1 cellular context compared by ENCODE assay signal in the genomic region with DNA sequence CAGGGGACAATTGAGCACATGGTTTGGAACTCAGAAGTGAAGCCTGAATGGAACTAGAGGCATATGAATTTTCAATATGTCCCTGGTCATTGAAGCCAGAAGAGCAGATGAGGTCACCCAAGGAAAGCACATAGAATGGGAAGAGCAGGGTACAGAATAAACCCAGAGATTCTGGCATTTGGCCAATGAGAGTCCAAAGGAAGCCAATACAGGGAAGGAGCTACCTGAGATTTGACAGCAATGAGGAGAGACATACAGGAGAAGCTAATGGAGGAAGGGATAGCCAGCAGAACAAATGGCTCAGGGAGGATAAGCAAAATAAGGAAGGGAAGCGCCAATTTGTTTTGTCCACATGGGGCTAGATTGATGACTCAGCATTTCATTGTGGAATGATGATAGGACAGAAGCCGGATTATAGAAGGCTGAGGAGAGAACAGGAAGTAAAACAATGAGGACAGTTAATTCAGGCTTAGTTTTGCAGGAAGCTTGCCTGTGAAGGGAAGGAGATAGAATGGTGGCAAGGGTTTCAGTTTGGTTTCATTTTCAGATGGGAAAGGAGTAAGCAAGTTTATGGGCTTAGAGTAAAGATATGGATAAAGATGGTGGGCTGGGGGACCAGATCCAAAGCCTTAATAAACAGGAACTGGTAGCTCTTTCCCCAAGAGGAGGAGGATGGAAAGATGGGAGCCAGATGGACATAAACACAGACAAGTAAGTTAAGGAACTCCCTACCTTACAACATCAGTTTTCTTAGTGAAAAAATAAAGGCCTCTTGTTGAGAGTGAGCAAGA.
A peak's percentile ranks its signal among the peaks of the same experiment; 100 is the strongest.
TF ChIP-seq lines count a peak whose summit lies in the region.

No MANE protein-coding gene starts in this region.

TF ChIP-seq in K562, 482 proteins besides CTCF, POLR2A, EP300 and RAD21 (continued from another document and continues in another):
- TF ChIP-seq, protein P1, sequence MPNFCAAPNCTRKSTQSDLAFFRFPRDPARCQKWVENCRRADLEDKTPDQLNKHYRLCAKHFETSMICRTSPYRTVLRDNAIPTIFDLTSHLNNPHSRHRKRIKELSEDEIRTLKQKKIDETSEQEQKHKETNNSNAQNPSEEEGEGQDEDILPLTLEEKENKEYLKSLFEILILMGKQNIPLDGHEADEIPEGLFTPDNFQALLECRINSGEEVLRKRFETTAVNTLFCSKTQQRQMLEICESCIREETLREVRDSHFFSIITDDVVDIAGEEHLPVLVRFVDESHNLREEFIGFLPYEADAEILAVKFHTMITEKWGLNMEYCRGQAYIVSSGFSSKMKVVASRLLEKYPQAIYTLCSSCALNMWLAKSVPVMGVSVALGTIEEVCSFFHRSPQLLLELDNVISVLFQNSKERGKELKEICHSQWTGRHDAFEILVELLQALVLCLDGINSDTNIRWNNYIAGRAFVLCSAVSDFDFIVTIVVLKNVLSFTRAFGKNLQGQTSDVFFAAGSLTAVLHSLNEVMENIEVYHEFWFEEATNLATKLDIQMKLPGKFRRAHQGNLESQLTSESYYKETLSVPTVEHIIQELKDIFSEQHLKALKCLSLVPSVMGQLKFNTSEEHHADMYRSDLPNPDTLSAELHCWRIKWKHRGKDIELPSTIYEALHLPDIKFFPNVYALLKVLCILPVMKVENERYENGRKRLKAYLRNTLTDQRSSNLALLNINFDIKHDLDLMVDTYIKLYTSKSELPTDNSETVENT (CRISPR knock-in tag; IDR thresholded peaks at IDR 0.05), result no peak
- no peak for TF ChIP-seq PML (IDR thresholded peaks at IDR 0.05; ENCODE audit: low read length)
- TF ChIP-seq, protein P2, sequence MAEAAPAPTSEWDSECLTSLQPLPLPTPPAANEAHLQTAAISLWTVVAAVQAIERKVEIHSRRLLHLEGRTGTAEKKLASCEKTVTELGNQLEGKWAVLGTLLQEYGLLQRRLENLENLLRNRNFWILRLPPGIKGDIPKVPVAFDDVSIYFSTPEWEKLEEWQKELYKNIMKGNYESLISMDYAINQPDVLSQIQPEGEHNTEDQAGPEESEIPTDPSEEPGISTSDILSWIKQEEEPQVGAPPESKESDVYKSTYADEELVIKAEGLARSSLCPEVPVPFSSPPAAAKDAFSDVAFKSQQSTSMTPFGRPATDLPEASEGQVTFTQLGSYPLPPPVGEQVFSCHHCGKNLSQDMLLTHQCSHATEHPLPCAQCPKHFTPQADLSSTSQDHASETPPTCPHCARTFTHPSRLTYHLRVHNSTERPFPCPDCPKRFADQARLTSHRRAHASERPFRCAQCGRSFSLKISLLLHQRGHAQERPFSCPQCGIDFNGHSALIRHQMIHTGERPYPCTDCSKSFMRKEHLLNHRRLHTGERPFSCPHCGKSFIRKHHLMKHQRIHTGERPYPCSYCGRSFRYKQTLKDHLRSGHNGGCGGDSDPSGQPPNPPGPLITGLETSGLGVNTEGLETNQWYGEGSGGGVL (CRISPR knock-in tag; IDR thresholded peaks at IDR 0.05), result no peak
- peak; percentile 52; the same call in 1 of the 2 replicates for TF ChIP-seq MTA1 (IDR thresholded peaks at IDR 0.05; ENCODE audit: borderline replicate concordance)
- TF ChIP-seq ZNF778 (CRISPR knock-in tag; IDR thresholded peaks at IDR 0.05), result no peak
- no peak for TF ChIP-seq RUNX1 (IDR thresholded peaks at IDR 0.05; ENCODE audit: low read depth)
- TF ChIP-seq, protein P3, sequence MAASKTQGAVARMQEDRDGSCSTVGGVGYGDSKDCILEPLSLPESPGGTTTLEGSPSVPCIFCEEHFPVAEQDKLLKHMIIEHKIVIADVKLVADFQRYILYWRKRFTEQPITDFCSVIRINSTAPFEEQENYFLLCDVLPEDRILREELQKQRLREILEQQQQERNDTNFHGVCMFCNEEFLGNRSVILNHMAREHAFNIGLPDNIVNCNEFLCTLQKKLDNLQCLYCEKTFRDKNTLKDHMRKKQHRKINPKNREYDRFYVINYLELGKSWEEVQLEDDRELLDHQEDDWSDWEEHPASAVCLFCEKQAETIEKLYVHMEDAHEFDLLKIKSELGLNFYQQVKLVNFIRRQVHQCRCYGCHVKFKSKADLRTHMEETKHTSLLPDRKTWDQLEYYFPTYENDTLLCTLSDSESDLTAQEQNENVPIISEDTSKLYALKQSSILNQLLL (CRISPR knock-in tag; IDR thresholded peaks at IDR 0.05; ENCODE audit: borderline replicate concordance), result no peak
- TF ChIP-seq ZNF551 (CRISPR knock-in tag; IDR thresholded peaks at IDR 0.05), result no peak
- no peak for TF ChIP-seq SMARCB1 (IDR thresholded peaks at IDR 0.05; ENCODE audit: insufficient read length, low read depth)
- TF ChIP-seq NR3C1 (CRISPR knock-in tag; IDR thresholded peaks at IDR 0.05), result no peak
- TF ChIP-seq, protein P4, sequence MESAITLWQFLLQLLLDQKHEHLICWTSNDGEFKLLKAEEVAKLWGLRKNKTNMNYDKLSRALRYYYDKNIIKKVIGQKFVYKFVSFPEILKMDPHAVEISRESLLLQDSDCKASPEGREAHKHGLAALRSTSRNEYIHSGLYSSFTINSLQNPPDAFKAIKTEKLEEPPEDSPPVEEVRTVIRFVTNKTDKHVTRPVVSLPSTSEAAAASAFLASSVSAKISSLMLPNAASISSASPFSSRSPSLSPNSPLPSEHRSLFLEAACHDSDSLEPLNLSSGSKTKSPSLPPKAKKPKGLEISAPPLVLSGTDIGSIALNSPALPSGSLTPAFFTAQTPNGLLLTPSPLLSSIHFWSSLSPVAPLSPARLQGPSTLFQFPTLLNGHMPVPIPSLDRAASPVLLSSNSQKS (CRISPR knock-in tag; IDR thresholded peaks at IDR 0.05), result no peak
- peak; percentile 17; the same call in 1 of the 2 replicates for TF ChIP-seq RAD51 (IDR thresholded peaks at IDR 0.05; ENCODE audit: borderline replicate concordance, low read depth)
- no peak for TF ChIP-seq ZFP36 (IDR thresholded peaks at IDR 0.05; ENCODE audit: low read depth, low read length, partially characterized antibody)
- TF ChIP-seq, protein P5, sequence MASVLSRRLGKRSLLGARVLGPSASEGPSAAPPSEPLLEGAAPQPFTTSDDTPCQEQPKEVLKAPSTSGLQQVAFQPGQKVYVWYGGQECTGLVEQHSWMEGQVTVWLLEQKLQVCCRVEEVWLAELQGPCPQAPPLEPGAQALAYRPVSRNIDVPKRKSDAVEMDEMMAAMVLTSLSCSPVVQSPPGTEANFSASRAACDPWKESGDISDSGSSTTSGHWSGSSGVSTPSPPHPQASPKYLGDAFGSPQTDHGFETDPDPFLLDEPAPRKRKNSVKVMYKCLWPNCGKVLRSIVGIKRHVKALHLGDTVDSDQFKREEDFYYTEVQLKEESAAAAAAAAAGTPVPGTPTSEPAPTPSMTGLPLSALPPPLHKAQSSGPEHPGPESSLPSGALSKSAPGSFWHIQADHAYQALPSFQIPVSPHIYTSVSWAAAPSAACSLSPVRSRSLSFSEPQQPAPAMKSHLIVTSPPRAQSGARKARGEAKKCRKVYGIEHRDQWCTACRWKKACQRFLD (CRISPR knock-in tag; IDR thresholded peaks at IDR 0.05), result peak; percentile 31; the same call in 1 of the 2 replicates
- no peak for TF ChIP-seq ADNP (tag; IDR thresholded peaks at IDR 0.05)
- TF ChIP-seq BRD4 (IDR thresholded peaks at IDR 0.05), result no peak
- TF ChIP-seq CTBP1 (IDR thresholded peaks at IDR 0.05; ENCODE audit: borderline replicate concordance), result peak; percentile 40; the same call in 1 of the 2 replicates
- TF ChIP-seq, protein P6, sequence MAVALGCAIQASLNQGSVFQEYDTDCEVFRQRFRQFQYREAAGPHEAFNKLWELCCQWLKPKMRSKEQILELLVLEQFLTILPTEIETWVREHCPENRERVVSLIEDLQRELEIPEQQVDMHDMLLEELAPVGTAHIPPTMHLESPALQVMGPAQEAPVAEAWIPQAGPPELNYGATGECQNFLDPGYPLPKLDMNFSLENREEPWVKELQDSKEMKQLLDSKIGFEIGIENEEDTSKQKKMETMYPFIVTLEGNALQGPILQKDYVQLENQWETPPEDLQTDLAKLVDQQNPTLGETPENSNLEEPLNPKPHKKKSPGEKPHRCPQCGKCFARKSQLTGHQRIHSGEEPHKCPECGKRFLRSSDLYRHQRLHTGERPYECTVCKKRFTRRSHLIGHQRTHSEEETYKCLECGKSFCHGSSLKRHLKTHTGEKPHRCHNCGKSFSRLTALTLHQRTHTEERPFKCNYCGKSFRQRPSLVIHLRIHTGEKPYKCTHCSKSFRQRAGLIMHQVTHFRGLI (CRISPR knock-in tag; IDR thresholded peaks at IDR 0.05), result no peak
- TF ChIP-seq TEAD1 (CRISPR knock-in tag; IDR thresholded peaks at IDR 0.05), result no peak
- TF ChIP-seq ZNF644 (tag; IDR thresholded peaks at IDR 0.05; ENCODE audit: low read depth), result 0 out of 2 replicates have a peak, but pooled peaks have one; percentile 28
- TF ChIP-seq RB1 (IDR thresholded peaks at IDR 0.05; ENCODE audit: low read depth), result 0 out of 2 replicates have a peak, but pooled peaks have one; percentile 21
- TF ChIP-seq ETV1 (tag; conservative IDR thresholded peaks at IDR 0.05; ENCODE audit: low read depth), result peak; percentile 65
- TF ChIP-seq KAT7 (CRISPR knock-in tag; IDR thresholded peaks at IDR 0.05; ENCODE audit: borderline replicate concordance), result no peak
- no peak for TF ChIP-seq ZNF583 (CRISPR knock-in tag; IDR thresholded peaks at IDR 0.05)
- TF ChIP-seq ZNF57 (CRISPR knock-in tag; IDR thresholded peaks at IDR 0.05), result no peak
- no peak for TF ChIP-seq TAF15 (IDR thresholded peaks at IDR 0.05; ENCODE audit: low read depth, low read length)
- TF ChIP-seq, protein P7, sequence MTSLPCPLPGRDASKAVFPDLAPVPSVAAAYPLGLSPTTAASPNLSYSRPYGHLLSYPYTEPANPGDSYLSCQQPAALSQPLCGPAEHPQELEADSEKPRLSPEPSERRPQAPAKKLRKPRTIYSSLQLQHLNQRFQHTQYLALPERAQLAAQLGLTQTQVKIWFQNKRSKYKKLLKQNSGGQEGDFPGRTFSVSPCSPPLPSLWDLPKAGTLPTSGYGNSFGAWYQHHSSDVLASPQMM (CRISPR knock-in tag; IDR thresholded peaks at IDR 0.05), result no peak
- TF ChIP-seq ZNF174 (CRISPR knock-in tag; IDR thresholded peaks at IDR 0.05), result no peak
- peak; percentile 74; the same call in 1 of the 2 replicates for TF ChIP-seq NBN (IDR thresholded peaks at IDR 0.05; ENCODE audit: low read depth)
- no peak for TF ChIP-seq ZEB2 (IDR thresholded peaks at IDR 0.05)
- no peak for TF ChIP-seq ATF1 (CRISPR knock-in tag; IDR thresholded peaks at IDR 0.05)
- TF ChIP-seq ATF1 (tag; IDR thresholded peaks at IDR 0.05), result peak; percentile 42
- TF ChIP-seq, protein P8, sequence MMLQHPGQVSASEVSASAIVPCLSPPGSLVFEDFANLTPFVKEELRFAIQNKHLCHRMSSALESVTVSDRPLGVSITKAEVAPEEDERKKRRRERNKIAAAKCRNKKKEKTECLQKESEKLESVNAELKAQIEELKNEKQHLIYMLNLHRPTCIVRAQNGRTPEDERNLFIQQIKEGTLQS (IDR thresholded peaks at IDR 0.05), result peak; percentile 75
- TF ChIP-seq, protein P8 (CRISPR knock-in tag; conservative IDR thresholded peaks at IDR 0.05), result no peak
- TF ChIP-seq PYGO2 (tag; IDR thresholded peaks at IDR 0.05), result no peak
- no peak for TF ChIP-seq MCM3 (IDR thresholded peaks at IDR 0.05)
- TF ChIP-seq CBX3 (IDR thresholded peaks at IDR 0.05; ENCODE audit: borderline replicate concordance in 1 of 2, low read length in 2 of 2), result 0 out of 3 replicates have a peak, but pooled peaks of 1 of the 2 experiments have one; percentile 11
- TF ChIP-seq EHMT2 (IDR thresholded peaks at IDR 0.05), result peak; percentile 80
- peak; percentile 22; the same call in 1 of the 2 replicates for TF ChIP-seq PHF21A (IDR thresholded peaks at IDR 0.05; ENCODE audit: borderline replicate concordance, low read depth)
- TF ChIP-seq ZBTB7A (IDR thresholded peaks at IDR 0.05; ENCODE audit: borderline replicate concordance, control insufficient read depth, low read depth, low read length), result no peak
- TF ChIP-seq HDAC1 (IDR thresholded peaks at IDR 0.05), result peak in 1 of 2 experiments; percentile 74; a peak in 2 of 4 replicates
- TF ChIP-seq, protein P9, sequence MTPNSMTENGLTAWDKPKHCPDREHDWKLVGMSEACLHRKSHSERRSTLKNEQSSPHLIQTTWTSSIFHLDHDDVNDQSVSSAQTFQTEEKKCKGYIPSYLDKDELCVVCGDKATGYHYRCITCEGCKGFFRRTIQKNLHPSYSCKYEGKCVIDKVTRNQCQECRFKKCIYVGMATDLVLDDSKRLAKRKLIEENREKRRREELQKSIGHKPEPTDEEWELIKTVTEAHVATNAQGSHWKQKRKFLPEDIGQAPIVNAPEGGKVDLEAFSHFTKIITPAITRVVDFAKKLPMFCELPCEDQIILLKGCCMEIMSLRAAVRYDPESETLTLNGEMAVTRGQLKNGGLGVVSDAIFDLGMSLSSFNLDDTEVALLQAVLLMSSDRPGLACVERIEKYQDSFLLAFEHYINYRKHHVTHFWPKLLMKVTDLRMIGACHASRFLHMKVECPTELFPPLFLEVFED (CRISPR knock-in tag; conservative IDR thresholded peaks at IDR 0.05), result 0 out of 2 replicates have a peak, but pooled peaks have one; percentile 11
- TF ChIP-seq HDAC2 (IDR thresholded peaks at IDR 0.05), result peak; percentile 36; the same call in 1 of the 2 replicates
- TF ChIP-seq, protein P10, sequence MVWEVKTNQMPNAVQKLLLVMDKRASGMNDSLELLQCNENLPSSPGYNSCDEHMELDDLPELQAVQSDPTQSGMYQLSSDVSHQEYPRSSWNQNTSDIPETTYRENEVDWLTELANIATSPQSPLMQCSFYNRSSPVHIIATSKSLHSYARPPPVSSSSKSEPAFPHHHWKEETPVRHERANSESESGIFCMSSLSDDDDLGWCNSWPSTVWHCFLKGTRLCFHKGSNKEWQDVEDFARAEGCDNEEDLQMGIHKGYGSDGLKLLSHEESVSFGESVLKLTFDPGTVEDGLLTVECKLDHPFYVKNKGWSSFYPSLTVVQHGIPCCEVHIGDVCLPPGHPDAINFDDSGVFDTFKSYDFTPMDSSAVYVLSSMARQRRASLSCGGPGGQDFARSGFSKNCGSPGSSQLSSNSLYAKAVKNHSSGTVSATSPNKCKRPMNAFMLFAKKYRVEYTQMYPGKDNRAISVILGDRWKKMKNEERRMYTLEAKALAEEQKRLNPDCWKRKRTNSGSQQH (CRISPR knock-in tag; IDR thresholded peaks at IDR 0.05), result 0 out of 2 replicates have a peak, but pooled peaks have one; percentile 14
- TF ChIP-seq, protein P11, sequence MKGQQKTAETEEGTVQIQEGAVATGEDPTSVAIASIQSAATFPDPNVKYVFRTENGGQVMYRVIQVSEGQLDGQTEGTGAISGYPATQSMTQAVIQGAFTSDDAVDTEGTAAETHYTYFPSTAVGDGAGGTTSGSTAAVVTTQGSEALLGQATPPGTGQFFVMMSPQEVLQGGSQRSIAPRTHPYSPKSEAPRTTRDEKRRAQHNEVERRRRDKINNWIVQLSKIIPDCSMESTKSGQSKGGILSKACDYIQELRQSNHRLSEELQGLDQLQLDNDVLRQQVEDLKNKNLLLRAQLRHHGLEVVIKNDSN (CRISPR knock-in tag; IDR thresholded peaks at IDR 0.05), result 0 out of 2 replicates have a peak, but pooled peaks have one; percentile 11
